40 cellular contexts compared by ENCODE assay signal in genomic region chr19:22140356-22140755, GRCh38. TPM values are rescaled to one million over a fixed set of nuclear protein-coding genes. Genes with fewer than 3 reads are reported as not detected.
"Had no signal": no experiment of that assay in that cellular context is flagged by ENCODE, and none has a peak within 500 bp of the region (broad histone marks: within the 10 kb centered on the region; RNA-seq: fewer than 3 reads in every experiment).

No MANE protein-coding gene starts in this region.

- H3K4me1 ChIP-seq: adrenal gland, ascending aorta, body of pancreas, breast epithelium had no signal

- H3K27me3 ChIP-seq: adrenal gland, ascending aorta, body of pancreas, brain microvascular endothelial cell, breast epithelium, cardiac muscle cell had no signal

- H3K4me3 ChIP-seq: adrenal gland, ascending aorta, body of pancreas, breast epithelium, cardiac muscle cell had no signal

- H3K27me3 Mint-ChIP-seq: activated naive CD4-positive, alpha-beta T cell treated with anti-CD3 and anti-CD28 coated beads, Interleukin-2, amount 10 ng/mL, durations not matched to agents 7 days and 5 days; activated naive CD4-positive, alpha-beta T cell treated with anti-CD3 and anti-CD28 coated beads, Interleukin-2, amount 50 U/mL, for 24 hours; activated naive CD8-positive, alpha-beta T cell; activated naive CD8-positive, alpha-beta T cell treated with anti-CD3 and anti-CD28 coated beads for 36 hours; activated naive CD8-positive, alpha-beta T cell treated with anti-CD3 and anti-CD28 coated beads, Interleukin-2, amount 10 ng/mL, durations not matched to agents 7 days and 5 days; activated naive CD8-positive, alpha-beta T cell treated with anti-CD3 and anti-CD28 coated beads, Interleukin-2, amount 50 U/mL, for 24 hours; activated T-cell treated with anti-CD3 and anti-CD28 coated beads, Interleukin-2, amount 50 U/mL, for 24 hours; activated T-helper 17 cell treated with anti-CD3 and anti-CD28 coated beads, Interleukin-2, amount 50 U/mL, for 72 hours; brain; central memory CD8-positive, alpha-beta T cell had no signal

- DNase-seq: activated effector memory CD4-positive, alpha-beta T cell treated with anti-CD3 and anti-CD28 coated beads, Interleukin-2, amount 50 U/mL, for 16 hours; activated effector memory CD4-positive, alpha-beta T cell treated with Interleukin-2 at 50 U/mL for 16 hours; activated gamma-delta T cell; activated gamma-delta T cell treated with Interleukin-2 at 50 U/mL for 16 hours; activated naive CD4-positive, alpha-beta T cell; activated naive CD4-positive, alpha-beta T cell treated with anti-CD3 and anti-CD28 coated beads for 36 hours; activated naive CD4-positive, alpha-beta T cell treated with anti-CD3 and anti-CD28 coated beads, Interleukin-2, amount 10 ng/mL, durations not matched to agents 7 days and 5 days; activated naive CD4-positive, alpha-beta T cell treated with anti-CD3 and anti-CD28 coated beads, Interleukin-2, amount 50 U/mL, for 16 hours; activated naive CD4-positive, alpha-beta T cell treated with Interleukin-2 at 50 U/mL for 16 hours; activated naive CD8-positive, alpha-beta T cell treated with anti-CD3 and anti-CD28 coated beads for 36 hours; activated naive CD8-positive, alpha-beta T cell treated with anti-CD3 and anti-CD28 coated beads, Interleukin-2, amount 10 ng/mL, durations not matched to agents 7 days and 5 days; activated naive CD8-positive, alpha-beta T cell treated with anti-CD3 and anti-CD28 coated beads, Interleukin-2, amount 50 U/mL, for 24 hours; activated T-cell treated with anti-CD3 and anti-CD28 coated beads, Interleukin-2, amount 50 U/mL, for 1 hour; activated T-cell treated with anti-CD3 and anti-CD28 coated beads, Interleukin-2, amount 50 U/mL, for 24 hours; activated T-cell treated with anti-CD3 and anti-CD28 coated beads, Interleukin-2, amount 50 U/mL, for 4 hours; activated T-cell treated with anti-CD3 and anti-CD28 coated beads, Interleukin-2, amount 50 U/mL, for 48 hours; activated T-cell treated with anti-CD3 and anti-CD28 coated beads, Interleukin-2, amount 50 U/mL, for 72 hours; adrenal gland; amniotic stem cell; amygdala; anterior cingulate cortex; aorta; body of pancreas; brain microvascular endothelial cell; central memory CD4-positive, alpha-beta T cell; cerebellar nuclear complex had no signal

- H3K4me3 Mint-ChIP-seq: activated naive CD4-positive, alpha-beta T cell treated with anti-CD3 and anti-CD28 coated beads for 36 hours; activated naive CD4-positive, alpha-beta T cell treated with anti-CD3 and anti-CD28 coated beads, Interleukin-2, amount 10 ng/mL, durations not matched to agents 7 days and 5 days; activated naive CD4-positive, alpha-beta T cell treated with anti-CD3 and anti-CD28 coated beads, Interleukin-2, amount 50 U/mL, for 24 hours; activated naive CD8-positive, alpha-beta T cell; activated naive CD8-positive, alpha-beta T cell treated with anti-CD3 and anti-CD28 coated beads for 36 hours; activated naive CD8-positive, alpha-beta T cell treated with anti-CD3 and anti-CD28 coated beads, Interleukin-2, amount 10 ng/mL, durations not matched to agents 7 days and 5 days; activated naive CD8-positive, alpha-beta T cell treated with anti-CD3 and anti-CD28 coated beads, Interleukin-2, amount 50 U/mL, for 24 hours; activated T-cell treated with anti-CD3 and anti-CD28 coated beads, Interleukin-2, amount 50 U/mL, for 24 hours; activated T-cell treated with anti-CD3 and anti-CD28 coated beads, Interleukin-2, amount 50 U/mL, for 4 hours; activated T-cell treated with anti-CD3 and anti-CD28 coated beads, Interleukin-2, amount 50 U/mL, for 72 hours; activated T-helper 17 cell treated with anti-CD3 and anti-CD28 coated beads, Interleukin-2, amount 50 U/mL, for 72 hours; brain; central memory CD8-positive, alpha-beta T cell had no signal

- H3K36me3 ChIP-seq: adrenal gland, ascending aorta, brain microvascular endothelial cell, breast epithelium, cardiac muscle cell had no signal

- FAIRE-seq: astrocyte, bronchial epithelial cell had no signal

- H3K27ac ChIP-seq: adrenal gland, ascending aorta, body of pancreas, brain microvascular endothelial cell, breast epithelium, cardiac muscle cell had no signal

- H3K36me3 Mint-ChIP-seq: activated naive CD4-positive, alpha-beta T cell treated with anti-CD3 and anti-CD28 coated beads, Interleukin-2, amount 10 ng/mL, durations not matched to agents 7 days and 5 days; activated naive CD4-positive, alpha-beta T cell treated with anti-CD3 and anti-CD28 coated beads, Interleukin-2, amount 50 U/mL, for 24 hours; activated naive CD8-positive, alpha-beta T cell treated with anti-CD3 and anti-CD28 coated beads, Interleukin-2, amount 10 ng/mL, durations not matched to agents 7 days and 5 days; brain had no signal

- H3K4me1 Mint-ChIP-seq: activated naive CD4-positive, alpha-beta T cell treated with anti-CD3 and anti-CD28 coated beads, Interleukin-2, amount 10 ng/mL, durations not matched to agents 7 days and 5 days; activated naive CD4-positive, alpha-beta T cell treated with anti-CD3 and anti-CD28 coated beads, Interleukin-2, amount 50 U/mL, for 24 hours; activated naive CD8-positive, alpha-beta T cell treated with anti-CD3 and anti-CD28 coated beads for 36 hours; activated naive CD8-positive, alpha-beta T cell treated with anti-CD3 and anti-CD28 coated beads, Interleukin-2, amount 10 ng/mL, durations not matched to agents 7 days and 5 days; activated naive CD8-positive, alpha-beta T cell treated with anti-CD3 and anti-CD28 coated beads, Interleukin-2, amount 50 U/mL, for 24 hours; activated T-helper 17 cell treated with anti-CD3 and anti-CD28 coated beads, Interleukin-2, amount 50 U/mL, for 72 hours; brain; central memory CD8-positive, alpha-beta T cell had no signal

- H3K27ac Mint-ChIP-seq: activated naive CD4-positive, alpha-beta T cell treated with anti-CD3 and anti-CD28 coated beads for 36 hours; activated naive CD4-positive, alpha-beta T cell treated with anti-CD3 and anti-CD28 coated beads, Interleukin-2, amount 10 ng/mL, durations not matched to agents 7 days and 5 days; activated naive CD4-positive, alpha-beta T cell treated with anti-CD3 and anti-CD28 coated beads, Interleukin-2, amount 50 U/mL, for 24 hours; activated naive CD4-positive, alpha-beta T cell treated with anti-CD3 and anti-CD28 coated beads, Interleukin-2, amount 50 U/mL, for 72 hours; activated naive CD8-positive, alpha-beta T cell; activated naive CD8-positive, alpha-beta T cell treated with anti-CD3 and anti-CD28 coated beads for 36 hours; activated naive CD8-positive, alpha-beta T cell treated with anti-CD3 and anti-CD28 coated beads, Interleukin-2, amount 10 ng/mL, durations not matched to agents 7 days and 5 days; activated naive CD8-positive, alpha-beta T cell treated with anti-CD3 and anti-CD28 coated beads, Interleukin-2, amount 50 U/mL, for 24 hours; activated T-cell treated with anti-CD3 and anti-CD28 coated beads, Interleukin-2, amount 50 U/mL, for 24 hours; activated T-cell treated with anti-CD3 and anti-CD28 coated beads, Interleukin-2, amount 50 U/mL, for 72 hours; activated T-helper 17 cell treated with anti-CD3 and anti-CD28 coated beads, Interleukin-2, amount 50 U/mL, for 72 hours; activated T-helper 2 cell treated with anti-CD3 and anti-CD28 coated beads, Interferon-gamma antibody, Interleukin-2, Interleukin-4, amounts not matched to agents 10 μg/mL and 5 μg/mL and 100 μg/mL, durations not matched to agents 14 hours and 24 hours and 36 hours; brain had no signal

- ATAC-seq: activated naive CD4-positive, alpha-beta T cell treated with anti-CD3 and anti-CD28 coated beads, Interleukin-2, amount 50 U/mL, for 72 hours; activated naive CD8-positive, alpha-beta T cell treated with anti-CD3 and anti-CD28 coated beads, Interleukin-2, amount 50 U/mL, for 24 hours; activated T-cell treated with anti-CD3 and anti-CD28 coated beads, Interleukin-2, amount 50 U/mL, for 4 hours; activated T-cell treated with anti-CD3 and anti-CD28 coated beads, Interleukin-2, amount 50 U/mL, for 72 hours; activated T-helper 17 cell treated with anti-CD3 and anti-CD28 coated beads, Interleukin-2, amount 50 U/mL, for 72 hours; body of pancreas had no signal

RNA-seq across cellular contexts. Expression of gene ZNF676, which starts 56.4 kb away (rescaled TPM):
- total RNA-seq: activated naive CD4-positive, alpha-beta T cell treated with anti-CD3 and anti-CD28 coated beads for 36 hours; activated naive CD4-positive, alpha-beta T cell treated with anti-CD3 and anti-CD28 coated beads, Interleukin-2, amount 50 U/mL, for 72 hours; activated naive CD8-positive, alpha-beta T cell treated with anti-CD3 and anti-CD28 coated beads for 36 hours; activated naive CD8-positive, alpha-beta T cell treated with anti-CD3 and anti-CD28 coated beads, Interleukin-2, amount 10 ng/mL, durations not matched to agents 7 days and 5 days; activated T-cell treated with anti-CD3 and anti-CD28 coated beads, Interleukin-2, amount 50 U/mL, for 4 hours; activated T-cell treated with anti-CD3 and anti-CD28 coated beads, Interleukin-2, amount 50 U/mL, for 72 hours; activated T-helper 17 cell treated with anti-CD3 and anti-CD28 coated beads, Interleukin-2, amount 50 U/mL, for 72 hours; activated T-helper 2 cell treated with anti-CD3 and anti-CD28 coated beads, Interferon-gamma antibody, Interleukin-2, Interleukin-4, amounts not matched to agents 10 μg/mL and 5 μg/mL and 100 μg/mL, durations not matched to agents 14 hours and 24 hours and 36 hours; cardiac muscle cell; cerebellum; chondrocyte had no signal
- polyA plus RNA-seq: cardiac muscle cell had no signal
